8 cellular contexts compared by ENCODE assay signal in the genomic region with DNA sequence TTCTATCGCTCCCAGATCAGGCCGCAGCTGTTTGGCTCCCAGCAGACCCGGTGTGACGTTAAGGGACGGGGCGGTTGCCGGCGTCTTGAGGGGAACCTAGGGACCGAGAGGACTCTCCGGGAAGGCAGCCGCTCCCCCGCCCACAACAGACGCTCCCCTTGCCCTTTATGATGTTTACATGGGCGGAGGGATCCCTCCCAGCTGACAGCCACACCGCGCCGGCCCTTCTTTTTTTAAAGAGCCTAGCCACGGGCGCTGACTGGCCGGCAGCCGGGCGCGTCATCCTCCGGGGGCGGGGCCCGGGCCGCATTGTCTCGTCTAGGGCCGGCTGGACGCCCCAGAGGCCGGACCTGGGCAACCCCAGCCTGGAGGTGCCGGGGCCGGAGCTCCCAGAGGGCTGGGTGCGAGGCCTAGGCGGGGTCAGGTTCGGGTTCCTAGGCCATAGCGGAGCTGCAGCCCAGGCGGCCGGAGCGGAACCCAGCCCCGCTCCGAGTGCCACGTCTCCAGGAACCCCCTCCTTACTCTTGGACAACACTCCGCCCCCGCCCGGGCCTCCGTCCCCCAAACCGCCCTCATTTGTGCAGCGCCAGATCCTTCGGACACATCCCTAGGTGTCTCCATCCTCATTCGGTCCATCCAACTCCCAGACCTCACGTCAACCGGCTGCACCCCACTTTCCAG. TPM values are rescaled to one million over a fixed set of nuclear protein-coding genes. Genes with fewer than 3 reads are reported as not detected.
DNase-seq lines count a peak whose midpoint lies in the region; TF ChIP-seq lines count a peak whose summit lies in the region.

A gene (plus strand): TSS at position 340 of the 681 bp plus-strand sequence.

- peaks cover 36% of the 10 kb centered on the region for H3K4me1 Mint-ChIP-seq in activated naive CD4-positive, alpha-beta T cell treated with anti-CD3 and anti-CD28 coated beads, Interleukin-2, amount 50 U/mL, for 24 hours

- 1% methylated on average over 20 of the region's 53 CpGs for WGBS in SK-N-SH (ENCODE audit: low lambda C conversion rate)
- under 1% methylated on average over 22 of the region's 53 CpGs for WGBS in suprapubic skin

- TF ChIP-seq CTCF in NB4 (IDR thresholded peaks at IDR 0.05; ENCODE audit: low read depth, low read length) (no peak), SK-N-SH (IDR thresholded peaks at IDR 0.05) (no peak), suprapubic skin (IDR thresholded peaks at IDR 0.05) (no peak)

- H4K20me1 ChIP-seq in SK-N-SH (ENCODE audit: insufficient read depth), result peaks cover 13% of the 10 kb centered on the region; the same call in 1 of the 2 replicates

- DNase-seq in GDM1 (lab: John Stamatoyannopoulos, UW), result peak; percentile 84
- peak; percentile 95 for DNase-seq in HEK293T (ENCODE audit: extremely low spot score)
- DNase-seq in NB4 (ENCODE audit: low read depth), result peak; percentile 97
- DNase-seq in SK-N-SH, result peak; percentile 98
- DNase-seq in glomerular endothelial cell (ENCODE audit: extremely low read depth, low read depth, low spot score), result peak; percentile 48
- DNase-seq in occipital lobe (lab: John Stamatoyannopoulos, UW), result peak; percentile 91
- DNase-seq in suprapubic skin (ENCODE audit: low spot score in 2 of 2), result peak; percentile 96

- H3K4me2 ChIP-seq in SK-N-SH, result peak within 1 kb of the TSS; percentile 94

- H3K9ac ChIP-seq in SK-N-SH, result peak within 1 kb of the TSS; percentile 82

- peaks cover 6% of the 10 kb centered on the region for H3F3A ChIP-seq in SK-N-SH (replicated peaks; ENCODE audit: insufficient read depth)

- H3K4me3 Mint-ChIP-seq in activated naive CD4-positive, alpha-beta T cell treated with anti-CD3 and anti-CD28 coated beads, Interleukin-2, amount 50 U/mL, for 24 hours, result peak within 1 kb of the TSS; percentile 86

- H3K9me3 Mint-ChIP-seq in activated naive CD4-positive, alpha-beta T cell treated with anti-CD3 and anti-CD28 coated beads, Interleukin-2, amount 50 U/mL, for 24 hours, result no peaks in the 10 kb centered on the region

- no peak for TF ChIP-seq RAD21 in SK-N-SH (IDR thresholded peaks at IDR 0.05; ENCODE audit: low read length)

- POLR2A ChIA-PET in HEK293T (lab: Yijun Ruan, JAX), result interaction anchor here (0.6 to 1.9 kb wide), 7 partner anchors 10 to 50 kb away, joined by 3 to 9 read pairs (median 3); no protein-coding TSS in a partner anchor
- POLR2A ChIA-PET in SK-N-SH (lab: Yijun Ruan, JAX), result interaction anchor here (0.5 to 1.6 kb wide), 8 partner anchors 9 to 416 kb away, joined by 3 to 5 read pairs (median 4); a partner anchor contains a TSS

- H3K79me2 ChIP-seq in SK-N-SH (ENCODE audit: insufficient read depth), result peaks cover 25% of the 10 kb centered on the region

- H3K9me3 ChIP-seq in SK-N-SH (no peaks in the 10 kb centered on the region), suprapubic skin (no peaks in the 10 kb centered on the region)

- CTCF ChIA-PET in HEK293T (lab: Yijun Ruan, JAX), result no interaction called here
- CTCF ChIA-PET in SK-N-SH (lab: Yijun Ruan, JAX), result interaction anchor here (0.5 to 1.9 kb wide), 4 partner anchors 13 to 61 kb away, joined by 3 to 5 read pairs (median 4); no protein-coding TSS in a partner anchor

- 0 out of 4 replicates have a peak, but pooled peaks of 1 of the 2 experiments have one; percentile 38 for TF ChIP-seq EP300 in SK-N-SH (IDR thresholded peaks at IDR 0.05; ENCODE audit: borderline replicate concordance in 1 of 2, low read depth in 1 of 2, low read length in 1 of 2)
- TF ChIP-seq EP300 in suprapubic skin (IDR thresholded peaks at IDR 0.05), result no peak

- H3K27me3 ChIP-seq in SK-N-SH (ENCODE audit: insufficient read depth) (no peaks in the 10 kb centered on the region), suprapubic skin (no peaks in the 10 kb centered on the region)

- H3K36me3 Mint-ChIP-seq in activated naive CD4-positive, alpha-beta T cell treated with anti-CD3 and anti-CD28 coated beads, Interleukin-2, amount 50 U/mL, for 24 hours, result peaks cover 2% of the 10 kb centered on the region

- H3K27ac ChIP-seq in SK-N-SH (ENCODE audit: low read depth in 2 of 2, low read length in 1 of 2) (peak within 1 kb of the TSS; percentile 60 to 91), suprapubic skin (peak within 1 kb of the TSS; percentile 74)

- H3K27ac Mint-ChIP-seq in activated naive CD4-positive, alpha-beta T cell treated with anti-CD3 and anti-CD28 coated beads, Interleukin-2, amount 50 U/mL, for 24 hours, result peak within 1 kb of the TSS; percentile 90

- H3K4me3 ChIP-seq in NB4 (ENCODE audit: low read depth, low read length) (peak within 1 kb of the TSS; percentile 75), SK-N-SH (ENCODE audit: low read depth in 2 of 2, low read length in 1 of 2) (peak within 1 kb of the TSS; percentile 77 to 86), suprapubic skin (peak within 1 kb of the TSS; percentile 68)

- H3K36me3 ChIP-seq in SK-N-SH (replicated peaks in 1 of 2; ENCODE audit: control insufficient read depth in 1 of 2, insufficient read depth in 2 of 2, low read length in 1 of 2), result no peaks in the 10 kb centered on the region
- no peaks in the 10 kb centered on the region for H3K36me3 ChIP-seq in suprapubic skin

- H3K4me1 ChIP-seq in SK-N-SH (ENCODE audit: control insufficient read depth in 1 of 2, insufficient read depth in 2 of 2, low read depth in 1 of 2, low read length in 1 of 2) (peaks cover 18 to 25% of the 10 kb centered on the region in 2 experiments; a peak in 3 of 4 replicates), suprapubic skin (peaks cover 49% of the 10 kb centered on the region)

- no peaks in the 10 kb centered on the region for H3K27me3 Mint-ChIP-seq in activated naive CD4-positive, alpha-beta T cell treated with anti-CD3 and anti-CD28 coated beads, Interleukin-2, amount 50 U/mL, for 24 hours

- peak within 1 kb of the TSS; percentile 96 for H2AFZ ChIP-seq in SK-N-SH (ENCODE audit: low read depth)

- H3K9me2 ChIP-seq in SK-N-SH, result no peaks in the 10 kb centered on the region

- peak; percentile 66 for TF ChIP-seq POLR2A in NB4 (IDR thresholded peaks at IDR 0.05; ENCODE audit: extremely low read depth, insufficient read length)
- TF ChIP-seq POLR2A in suprapubic skin (IDR thresholded peaks at IDR 0.05), result peak in 1 of 2 donors; percentile 63

TF ChIP-seq in HEK293T, 16 proteins besides CTCF, POLR2A, EP300 and RAD21:
- TF ChIP-seq LEF1 (IDR thresholded peaks at IDR 0.05; ENCODE audit: borderline replicate concordance), result no peak
- no peak for TF ChIP-seq BHLHE40 (IDR thresholded peaks at IDR 0.05; ENCODE audit: borderline replicate concordance)
- TF ChIP-seq ZNF384 (IDR thresholded peaks at IDR 0.05), result no peak
- TF ChIP-seq L3MBTL2 (conservative IDR thresholded peaks at IDR 0.05), result peak; percentile 4
- peak; percentile 98 for TF ChIP-seq FOXK2 (IDR thresholded peaks at IDR 0.05)
- TF ChIP-seq, protein P1, sequence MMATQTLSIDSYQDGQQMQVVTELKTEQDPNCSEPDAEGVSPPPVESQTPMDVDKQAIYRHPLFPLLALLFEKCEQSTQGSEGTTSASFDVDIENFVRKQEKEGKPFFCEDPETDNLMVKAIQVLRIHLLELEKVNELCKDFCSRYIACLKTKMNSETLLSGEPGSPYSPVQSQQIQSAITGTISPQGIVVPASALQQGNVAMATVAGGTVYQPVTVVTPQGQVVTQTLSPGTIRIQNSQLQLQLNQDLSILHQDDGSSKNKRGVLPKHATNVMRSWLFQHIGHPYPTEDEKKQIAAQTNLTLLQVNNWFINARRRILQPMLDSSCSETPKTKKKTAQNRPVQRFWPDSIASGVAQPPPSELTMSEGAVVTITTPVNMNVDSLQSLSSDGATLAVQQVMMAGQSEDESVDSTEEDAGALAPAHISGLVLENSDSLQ (IDR thresholded peaks at IDR 0.05), result peak; percentile 58; the same call in 1 of the 2 replicates
- no peak for TF ChIP-seq NFRKB (IDR thresholded peaks at IDR 0.05)
- no peak for TF ChIP-seq FOXM1 (IDR thresholded peaks at IDR 0.05; ENCODE audit: borderline replicate concordance)

TF ChIP-seq in SK-N-SH, 30 proteins besides CTCF, POLR2A, EP300 and RAD21 (continues in another document):
- TF ChIP-seq RXRA (IDR thresholded peaks at IDR 0.05; ENCODE audit: borderline replicate concordance, low read depth), result no peak
- peak; percentile 89 for TF ChIP-seq TAF1 (IDR thresholded peaks at IDR 0.05; ENCODE audit: borderline replicate concordance, low read depth, low read length)
- no peak for TF ChIP-seq TEAD4 (IDR thresholded peaks at IDR 0.05; ENCODE audit: borderline replicate concordance, insufficient read depth)
- TF ChIP-seq MEF2A (IDR thresholded peaks at IDR 0.05; ENCODE audit: borderline replicate concordance, low read depth), result peak; percentile 29; the same call in 1 of the 2 replicates
- TF ChIP-seq RFX5 (IDR thresholded peaks at IDR 0.05; ENCODE audit: low read length), result peak; percentile 69; the same call in 1 of the 2 replicates
- no peak; the same call in 1 of the 2 replicates for TF ChIP-seq GABPA (IDR thresholded peaks at IDR 0.05; ENCODE audit: low read depth)
- TF ChIP-seq YY1 (IDR thresholded peaks at IDR 0.05; ENCODE audit: low read depth), result peak; percentile 63; the same call in 1 of the 2 replicates
- no peak for TF ChIP-seq EZH2phosphoT487 (IDR thresholded peaks at IDR 0.05; ENCODE audit: borderline replicate concordance, low read depth)
- 0 out of 2 replicates have a peak, but pooled peaks have one; percentile 48 for TF ChIP-seq ELF1 (IDR thresholded peaks at IDR 0.05)
- TF ChIP-seq MXI1 (IDR thresholded peaks at IDR 0.05; ENCODE audit: low read depth, low read length), result peak; percentile 94
- no peak for TF ChIP-seq FOXM1 (IDR thresholded peaks at IDR 0.05; ENCODE audit: low read depth)
- TF ChIP-seq, protein P2, sequence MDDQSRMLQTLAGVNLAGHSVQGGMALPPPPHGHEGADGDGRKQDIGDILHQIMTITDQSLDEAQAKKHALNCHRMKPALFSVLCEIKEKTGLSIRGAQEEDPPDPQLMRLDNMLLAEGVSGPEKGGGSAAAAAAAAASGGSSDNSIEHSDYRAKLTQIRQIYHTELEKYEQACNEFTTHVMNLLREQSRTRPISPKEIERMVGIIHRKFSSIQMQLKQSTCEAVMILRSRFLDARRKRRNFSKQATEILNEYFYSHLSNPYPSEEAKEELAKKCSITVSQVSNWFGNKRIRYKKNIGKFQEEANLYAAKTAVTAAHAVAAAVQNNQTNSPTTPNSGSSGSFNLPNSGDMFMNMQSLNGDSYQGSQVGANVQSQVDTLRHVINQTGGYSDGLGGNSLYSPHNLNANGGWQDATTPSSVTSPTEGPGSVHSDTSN (IDR thresholded peaks at IDR 0.05), result peak; percentile 95

RNA-seq across cellular contexts. Expression of the gene that starts here (rescaled TPM):
- polyA plus RNA-seq in SK-N-SH (2012; rRNA removed), result 5.1 and 6.9 TPM in 2 replicates
- 4.0 and 4.9 TPM in 2 replicates for polyA plus RNA-seq in SK-N-SH (2012; cell fraction: cytosol; rRNA removed)
- 6.8 and 8.3 TPM in 2 replicates for polyA plus RNA-seq in SK-N-SH (2012; cell fraction: nucleus; rRNA removed)
- 6.0 TPM in 1 of 2 replicates, not detected in the other for total RNA-seq in glomerular endothelial cell
- total RNA-seq in occipital lobe, result not detected
- 1 to 10 TPM in 3 of 4 donors, not detected in 1; 1.4 to 7.0 (median 3.7) TPM for total RNA-seq in suprapubic skin

Comparison
In these comparisons a context has a peak if more than half of its experiments do, and no peak if none do; other contexts are left out.
1. Peak in every context shown above with its lines: DNase-seq, H3K4me3 ChIP-seq and H3K27ac ChIP-seq.
2. Peak in DNase-seq in occipital lobe; RNA of the gene not detected or under 1 TPM.
3. DNase-seq: peak in every context shown above with its lines; median percentile 98 in SK-N-SH; 97 in NB4; 96 in suprapubic skin; 95 in HEK293T; 91 in occipital lobe; 84 in GDM1; 48 in glomerular endothelial cell.